In genomic region chr7:90345548-90346319, GRCh38 we compare ENCODE assay signal across 2 cellular contexts.
TF ChIP-seq lines count a peak whose summit lies in the region.

No MANE protein-coding gene starts in this region.

TF ChIP-seq in GM12878, 131 proteins besides CTCF, POLR2A, EP300 and RAD21:
- TF ChIP-seq JUNB (IDR thresholded peaks at IDR 0.05) (no peak), MLLT1 (IDR thresholded peaks at IDR 0.05) (0 out of 2 replicates have a peak, but pooled peaks have one; percentile 27), CHD1 (IDR thresholded peaks at IDR 0.05; ENCODE audit: low read depth, low read length) (no peak), SPI1 (IDR thresholded peaks at IDR 0.05; ENCODE audit: borderline replicate concordance, insufficient read depth, low read depth, low read length) (0 out of 2 replicates have a peak, but pooled peaks have one; percentile 32), FOS (IDR thresholded peaks at IDR 0.05; ENCODE audit: borderline replicate concordance, extremely low read depth, insufficient read length) (no peak), CUX1 (IDR thresholded peaks at IDR 0.05; ENCODE audit: insufficient replicate concordance, low read depth, low read length) (no peak), NR2C1 (IDR thresholded peaks at IDR 0.05) (no peak), WRNIP1 (IDR thresholded peaks at IDR 0.05; ENCODE audit: borderline replicate concordance, low read depth, low read length) (no peak)
TF ChIP-seq in GM12878: peak in this region for 2.

TF ChIP-seq in HEK293T, 16 proteins besides CTCF, POLR2A, EP300 and RAD21:
- TF ChIP-seq PKNOX1 (IDR thresholded peaks at IDR 0.05) (no peak), TARDBP (IDR thresholded peaks at IDR 0.05) (no peak), FOXM1 (IDR thresholded peaks at IDR 0.05; ENCODE audit: borderline replicate concordance) (no peak), ARNT (IDR thresholded peaks at IDR 0.05) (no peak), FOXK2 (IDR thresholded peaks at IDR 0.05) (no peak), SP1 (IDR thresholded peaks at IDR 0.05) (no peak), FOXA1 (IDR thresholded peaks at IDR 0.05) (no peak), L3MBTL2 (conservative IDR thresholded peaks at IDR 0.05) (no peak), LEF1 (IDR thresholded peaks at IDR 0.05; ENCODE audit: borderline replicate concordance) (no peak), CTBP1 (IDR thresholded peaks at IDR 0.05; ENCODE audit: borderline replicate concordance) (no peak), ZNF384 (IDR thresholded peaks at IDR 0.05) (no peak), ELF4 (IDR thresholded peaks at IDR 0.05) (no peak), BHLHE40 (IDR thresholded peaks at IDR 0.05; ENCODE audit: borderline replicate concordance) (no peak), SUZ12 (IDR thresholded peaks at IDR 0.05) (no peak)
